Comparison of ENCODE assay signal across 14 cellular contexts in the genomic region with DNA sequence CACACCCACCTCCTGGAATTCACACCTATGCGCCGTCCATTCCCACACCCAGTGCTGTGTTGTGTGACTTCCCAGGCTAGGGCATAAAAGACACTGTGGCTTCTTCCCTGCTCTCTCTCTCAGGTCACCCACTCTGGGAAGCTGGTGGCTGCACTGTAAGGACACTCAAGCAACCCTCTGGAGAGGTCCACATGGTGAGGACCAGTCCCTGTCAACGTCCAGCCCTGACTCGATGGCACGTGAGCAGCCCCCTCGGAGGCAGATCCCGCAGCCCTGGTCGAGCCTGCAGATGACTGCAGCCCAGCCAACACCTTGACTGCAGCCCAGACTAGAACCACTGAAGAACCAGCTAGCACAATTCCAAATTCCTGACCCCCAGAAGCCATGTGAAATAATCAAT. TPM values are rescaled to one million over a fixed set of nuclear protein-coding genes. Genes with fewer than 3 reads are reported as not detected.
DNase-seq lines count a peak whose midpoint lies in the region; ATAC-seq and TF ChIP-seq lines count a peak whose summit lies in the region.
"Had no signal": no experiment of that assay in that cellular context is flagged by ENCODE, and none has a peak within 500 bp of the region (broad histone marks: within the 10 kb centered on the region; RNA-seq: fewer than 3 reads in every experiment).

No MANE protein-coding gene starts in this region.

- 83 to 96% (median 94%) methylated on average over 8 of the region's 8 CpGs for WGBS in spleen, 5 donors

- peak overlapping the region; percentile 41; the same call in 1 of the 2 replicates for H3K27ac Mint-ChIP-seq in WTC11
- H3K27ac Mint-ChIP-seq: GM23338 had no signal

- H3K4me1 ChIP-seq in osteoblast (ENCODE audit: insufficient read depth, low read length) (peaks cover 4% of the 10 kb centered on the region), spleen (peaks cover 0 to 18% (median 5%) of the 10 kb centered on the region in 6 donors)
- H3K4me1 ChIP-seq: BE2C had no signal

- no peaks in the 10 kb centered on the region for H3K79me2 ChIP-seq in osteoblast (ENCODE audit: insufficient read depth, low read length)

- H3K27me3 ChIP-seq in osteoblast (ENCODE audit: insufficient read depth, low read length), result no peaks in the 10 kb centered on the region
- no peaks in the 10 kb centered on the region for H3K27me3 ChIP-seq in spleen (replicated peaks in 1 of 7)
- H3K27me3 ChIP-seq: BE2C had no signal

- CTCF ChIA-PET in WTC11 (lab: Charles Lee), result interaction anchor here (1.2 to 4.4 kb wide), 12 partner anchors 10 to 370 kb away, joined by 3 to 54 read pairs (median 6); no protein-coding TSS in a partner anchor

- H3K4me3 ChIP-seq in osteoblast (ENCODE audit: insufficient read depth, low read length), result no peak overlapping the region
- no peak overlapping the region for H3K4me3 ChIP-seq in spleen
- H3K4me3 ChIP-seq: GM12878, GM23338 had no signal

- H3K9me3 ChIP-seq in osteoblast (ENCODE audit: low read depth, low read length) (no peaks in the 10 kb centered on the region), spleen (no peaks in the 10 kb centered on the region)
- H3K9me3 ChIP-seq: BE2C had no signal

- H3K4me3 Mint-ChIP-seq in WTC11, result no peak overlapping the region
- H3K4me3 Mint-ChIP-seq: CD4-positive, alpha-beta memory T cell; GM23338 had no signal

- H4K20me1 ChIP-seq in osteoblast (ENCODE audit: insufficient read depth, low read length), result peaks cover 6% of the 10 kb centered on the region

- H3K9me3 Mint-ChIP-seq in WTC11, result no peaks in the 10 kb centered on the region
- H3K9me3 Mint-ChIP-seq: CD4-positive, alpha-beta memory T cell; GM23338 had no signal

- peaks cover 18% of the 10 kb centered on the region for H3K4me1 Mint-ChIP-seq in WTC11

- intact Hi-C loops in spleen (cut with DNase I; ENCODE audit: low total_unique reads), result no loop called here

- H3K36me3 Mint-ChIP-seq in WTC11, result no peaks in the 10 kb centered on the region

- TF ChIP-seq POLR2A in spleen (IDR thresholded peaks at IDR 0.05), result no peak

- H3K36me3 ChIP-seq in osteoblast (ENCODE audit: insufficient read depth, low read length) (no peaks in the 10 kb centered on the region), spleen (peaks cover 0 to 87% (median 28%) of the 10 kb centered on the region in 6 donors)
- H3K36me3 ChIP-seq: BE2C had no signal

- H3K4me2 ChIP-seq in osteoblast (ENCODE audit: insufficient read depth, low read length), result no peak overlapping the region
- H3K4me2 ChIP-seq: GM23338 had no signal

- DNase-seq in WTC11 (ENCODE audit: low spot score) (no peak), iPS-NIHi11 (ENCODE audit: low spot score) (peak; percentile 2), osteoblast (ENCODE audit: insufficient read length, low spot score, missing footprints) (peak; percentile 62), spleen (peak; percentile 61), NCI-H1694 treated with DMSO at 0.1 percent for 48 hours (lab: John Stamatoyannopoulos, UW) (no peak)
- DNase-seq in stimulated activated naive CD4-positive, alpha-beta T cell treated with Interleukin-2 at 50 U/mL for 16 hours (lab: John Stamatoyannopoulos, UW), result no peak
- no peak for DNase-seq in activated CD8-positive, alpha-beta memory T cell treated with anti-CD3 and anti-CD28 coated beads for 24 hours
- DNase-seq: BE2C; CD4-positive, alpha-beta memory T cell; DMS79; H7 had no signal

- H2AFZ ChIP-seq in osteoblast (ENCODE audit: low read length), result no peak overlapping the region
- H2AFZ ChIP-seq: GM23338 had no signal

- H3K27ac ChIP-seq in osteoblast (ENCODE audit: low read depth, low read length) (no peak overlapping the region), spleen (no peak overlapping the region)
- H3K27ac ChIP-seq: C4-2B had no signal

- no peaks in the 10 kb centered on the region; the same call in 1 of the 2 replicates for H3K27me3 Mint-ChIP-seq in WTC11 (ENCODE audit: low read depth)
- H3K27me3 Mint-ChIP-seq: CD4-positive, alpha-beta memory T cell had no signal

- ATAC-seq in WTC11, result no peak
- ATAC-seq: GM12878 had no signal

- POLR2A ChIA-PET in WTC11 (lab: Charles Lee), result no interaction called here

- TF ChIP-seq CTCF in WTC11 (IDR thresholded peaks at IDR 0.05), result no peak
- no peak for TF ChIP-seq CTCF in osteoblast (IDR thresholded peaks at IDR 0.05; ENCODE audit: extremely low read depth, low read depth, low read length)
- TF ChIP-seq CTCF in spleen (IDR thresholded peaks at IDR 0.05 in 8 of 11, conservative IDR thresholded peaks at IDR 0.05 in 3 of 11), result no peak

TF ChIP-seq in WTC11, 78 proteins besides CTCF, POLR2A, EP300 and RAD21:
- TF ChIP-seq NFATC4 (CRISPR knock-in tag; IDR thresholded peaks at IDR 0.05), result no peak
- no peak for TF ChIP-seq GABPB1 (CRISPR knock-in tag; IDR thresholded peaks at IDR 0.05)
- TF ChIP-seq ZNF416 (CRISPR knock-in tag; IDR thresholded peaks at IDR 0.05), result no peak
- no peak for TF ChIP-seq EMX1 (CRISPR knock-in tag; IDR thresholded peaks at IDR 0.05)
- no peak for TF ChIP-seq OVOL2 (CRISPR knock-in tag; IDR thresholded peaks at IDR 0.05; ENCODE audit: borderline replicate concordance)
- no peak for TF ChIP-seq TEAD1 (CRISPR knock-in tag; IDR thresholded peaks at IDR 0.05)
- TF ChIP-seq TP53 (CRISPR knock-in tag; IDR thresholded peaks at IDR 0.05), result no peak
- TF ChIP-seq GTF2I (CRISPR knock-in tag; conservative IDR thresholded peaks at IDR 0.05), result no peak
- TF ChIP-seq SMAD3 (CRISPR knock-in tag; IDR thresholded peaks at IDR 0.05; ENCODE audit: borderline replicate concordance), result no peak
- TF ChIP-seq JAZF1 (CRISPR knock-in tag; IDR thresholded peaks at IDR 0.05), result no peak
- TF ChIP-seq ESRRA (CRISPR knock-in tag; IDR thresholded peaks at IDR 0.05; ENCODE audit: borderline replicate concordance), result no peak
- TF ChIP-seq ETV6 (CRISPR knock-in tag; IDR thresholded peaks at IDR 0.05), result no peak
- TF ChIP-seq, protein P1, sequence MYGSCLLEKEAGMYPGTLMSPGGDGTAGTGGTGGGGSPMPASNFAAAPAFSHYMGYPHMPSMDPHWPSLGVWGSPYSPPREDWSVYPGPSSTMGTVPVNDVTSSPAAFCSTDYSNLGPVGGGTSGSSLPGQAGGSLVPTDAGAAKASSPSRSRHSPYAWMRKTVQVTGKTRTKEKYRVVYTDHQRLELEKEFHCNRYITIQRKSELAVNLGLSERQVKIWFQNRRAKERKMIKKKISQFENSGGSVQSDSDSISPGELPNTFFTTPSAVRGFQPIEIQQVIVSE (CRISPR knock-in tag; IDR thresholded peaks at IDR 0.05; ENCODE audit: borderline replicate concordance), result no peak
- no peak for TF ChIP-seq HMGA2 (CRISPR knock-in tag; IDR thresholded peaks at IDR 0.05)
- TF ChIP-seq ZNF232 (CRISPR knock-in tag; IDR thresholded peaks at IDR 0.05), result no peak
- TF ChIP-seq, protein P2, sequence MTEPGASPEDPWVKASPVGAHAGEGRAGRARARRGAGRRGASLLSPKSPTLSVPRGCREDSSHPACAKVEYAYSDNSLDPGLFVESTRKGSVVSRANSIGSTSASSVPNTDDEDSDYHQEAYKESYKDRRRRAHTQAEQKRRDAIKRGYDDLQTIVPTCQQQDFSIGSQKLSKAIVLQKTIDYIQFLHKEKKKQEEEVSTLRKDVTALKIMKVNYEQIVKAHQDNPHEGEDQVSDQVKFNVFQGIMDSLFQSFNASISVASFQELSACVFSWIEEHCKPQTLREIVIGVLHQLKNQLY (CRISPR knock-in tag; IDR thresholded peaks at IDR 0.05), result no peak
- TF ChIP-seq NR3C1 (CRISPR knock-in tag; conservative IDR thresholded peaks at IDR 0.05; ENCODE audit: low read depth), result no peak
TF ChIP-seq in WTC11: peak in this region for 0.

RNA-seq across cellular contexts. Expression of a gene that starts 16.2 kb away (rescaled TPM):
- total RNA-seq in WTC11 (2021) (10.6 to 11.1 TPM (median 10.6 TPM) in 3 replicates), osteoblast (12.7 and 14.5 TPM in 2 replicates), spleen (10 to 100 TPM; 50.9 to 99.4 (median 64.6) TPM)
- 10 to 100 TPM; 20.2 to 62.0 (median 26.8) TPM for polyA plus RNA-seq in spleen

RNA-seq across cellular contexts. Expression of a gene that starts 39.3 kb away (rescaled TPM):
- total RNA-seq in WTC11 (2021) (0.42 to 0.80 TPM (median 0.66 TPM) in 3 replicates), osteoblast (not detected in 2 replicates), spleen (1 to 10 TPM in 5 of 7 donors, under 1 TPM in 1, not detected in 1; 0.70 to 3.8 (median 2.2) TPM)
- 1 to 10 TPM; 1.8 to 3.4 (median 2.3) TPM for polyA plus RNA-seq in spleen
- total RNA-seq: GM23338, H7 had no signal
- polyA plus RNA-seq: GM23338 had no signal

RNA-seq across cellular contexts. Expression of a gene that starts 59.2 kb away (rescaled TPM):
- total RNA-seq in WTC11 (2021) (1.8 to 2.2 TPM (median 2.1 TPM) in 3 replicates), osteoblast (15.6 and 18.1 TPM in 2 replicates), spleen (10 to 100 TPM; 44.3 to 72.8 (median 53.7) TPM)
- 10 to 100 TPM; 50.9 to 53.1 (median 51.0) TPM for polyA plus RNA-seq in spleen

Comparison
In these comparisons a context has a peak if more than half of its experiments do, and no peak if none do; other contexts are left out.
1. DNase-seq: peak in iPS-NIHi11 (single experiment), osteoblast (single experiment) and spleen (single experiment); none in WTC11 (single experiment), stimulated activated naive CD4-positive, alpha-beta T cell treated with Interleukin-2 at 50 U/mL for 16 hours (single experiment), NCI-H1694 treated with DMSO at 0.1 percent for 48 hours (single experiment) and activated CD8-positive, alpha-beta memory T cell treated with anti-CD3 and anti-CD28 coated beads for 24 hours (single experiment).